7 cellular contexts compared by ENCODE assay signal in genomic region chr1:103643908-103644307, GRCh38. TPM values are rescaled to one million over a fixed set of nuclear protein-coding genes. Genes with fewer than 3 reads are reported as not detected.
"Had no signal": no experiment of that assay in that cellular context is flagged by ENCODE, and none has a peak within 500 bp of the region (broad histone marks: within the 10 kb centered on the region; RNA-seq: fewer than 3 reads in every experiment).

No MANE protein-coding gene starts in this region.

RNA-seq across cellular contexts. Expression of gene AMY1A, which starts 11.7 kb away (rescaled TPM):
- total RNA-seq: GM23248, H4, H7, HepG2, HFFc6, HT1080 had no signal
- polyA plus RNA-seq: GM23248, HepG2, IgD-negative memory B cell had no signal

RNA-seq across cellular contexts. Expression of gene AMY2A, which starts 26.7 kb away (rescaled TPM):
- total RNA-seq: GM23248, H4, H7, HepG2, HFFc6, HT1080 had no signal
- polyA plus RNA-seq: GM23248, HepG2, IgD-negative memory B cell had no signal

RNA-seq across cellular contexts. Expression of gene AMY1B, which starts 52.1 kb away (rescaled TPM):
- total RNA-seq: GM23248, H4, H7, HepG2, HFFc6, HT1080 had no signal
- polyA plus RNA-seq: GM23248, HepG2, IgD-negative memory B cell had no signal
